Comparison of ENCODE assay signal across 8 cellular contexts in the genomic region with DNA sequence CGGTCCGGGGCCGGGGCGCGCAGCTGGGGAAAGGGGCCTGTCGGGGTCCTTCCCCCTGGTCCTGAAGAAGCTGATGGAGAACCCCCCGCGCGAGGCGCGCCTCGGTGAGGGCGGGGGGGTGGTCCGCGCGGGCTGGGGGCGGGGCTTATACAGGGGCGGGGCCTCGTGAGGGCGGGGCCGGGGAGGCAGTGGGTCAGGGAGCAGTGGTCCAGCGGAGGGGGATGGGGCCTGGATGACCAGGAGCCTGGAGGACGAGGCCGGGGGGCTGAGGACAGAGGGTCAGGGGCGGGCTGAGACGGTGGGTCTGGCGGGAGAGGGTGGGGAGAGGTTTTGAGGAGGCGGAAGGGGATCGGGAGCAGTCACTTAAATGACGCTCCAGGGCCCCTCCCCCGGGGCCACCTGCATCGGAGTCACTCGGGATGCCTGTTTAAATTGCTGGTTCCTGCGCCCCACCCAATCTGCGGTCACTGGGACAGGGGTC. TPM values are rescaled to one million over a fixed set of nuclear protein-coding genes. Genes with fewer than 3 reads are reported as not detected.
DNase-seq lines count a peak whose midpoint lies in the region; ATAC-seq and FAIRE-seq lines count a peak whose summit lies in the region.

No MANE protein-coding gene starts in this region.

- peak overlapping the region; percentile 85 for H3K4me3 ChIP-seq in thymus (ENCODE audit: low read length)

- under 1% methylated on average over 35 of the region's 35 CpGs for WGBS in thymus

- peak overlapping the region; percentile 90 for H3K27ac ChIP-seq in thymus (ENCODE audit: low read depth)

- H3K4me1 ChIP-seq in thymus (ENCODE audit: control insufficient read depth, insufficient read depth, low read length): peaks cover 8% of the 10 kb centered on the region

- FAIRE-seq in frontal cortex (lab: Jason Lieb, UNC): no peak

- peak; percentile 24 for DNase-seq in NCI-H345 (lab: John Stamatoyannopoulos, UW)
- no peak for DNase-seq in NCI-H345 treated with DMSO at 0.1 percent for 48 hours (lab: John Stamatoyannopoulos, UW; ENCODE audit: unreplicated experiment)
- DNase-seq in OCI-M1 (lab: John Stamatoyannopoulos, UW): peak; percentile 46
- DNase-seq in activated gamma-delta T cell treated with anti-CD3 and anti-CD28 coated beads, Interleukin-2, amount 50 U/mL, for 16 hours (ENCODE audit: low read depth): peak; percentile 42
- peak; percentile 78 to 82 for DNase-seq in frontal cortex (ENCODE audit: low spot score in 2 of 2)
- DNase-seq in nucleus accumbens (lab: John Stamatoyannopoulos, UW): peak in 49 of 56 donors; percentile 53 to 91 (median 84)

- peak; percentile 31 for ATAC-seq in HG02870 (IDR thresholded peaks at IDR 0.05; ENCODE audit: unreplicated experiment)

- H3K36me3 ChIP-seq in thymus (ENCODE audit: control insufficient read depth, insufficient read depth): no peaks in the 10 kb centered on the region

- no peaks in the 10 kb centered on the region for H3K27me3 ChIP-seq in thymus (ENCODE audit: control insufficient read depth, insufficient read depth)

- no peaks in the 10 kb centered on the region for H3K9me3 ChIP-seq in thymus (ENCODE audit: control insufficient read depth)

RNA-seq across cellular contexts. Expression of a gene that starts 0.4 kb away (rescaled TPM):
- total RNA-seq in frontal cortex: 7.3 TPM
- polyA plus RNA-seq in thymus: 5.4 TPM
